ENCODE assay signal across 20 cellular contexts in the genomic region with DNA sequence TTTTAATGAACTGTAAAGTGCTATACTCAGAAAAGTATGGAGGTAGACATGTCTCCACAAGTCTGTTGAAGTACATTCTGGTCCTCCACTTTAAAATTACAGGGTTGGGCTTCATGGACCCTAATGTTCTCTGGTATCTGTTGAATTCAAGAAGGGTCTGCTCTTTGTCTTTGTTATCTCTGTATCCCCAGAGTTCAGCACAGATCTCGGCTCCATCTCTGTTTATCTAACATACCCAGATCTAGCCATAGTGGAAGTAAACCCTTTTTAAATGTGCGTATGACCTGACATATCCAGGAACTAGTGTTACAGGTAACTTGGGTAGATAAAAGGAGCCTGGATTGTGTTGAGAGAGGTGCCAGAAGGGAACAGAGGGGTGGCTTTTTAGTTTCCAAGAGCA. TPM values are rescaled to one million over a fixed set of nuclear protein-coding genes. Genes with fewer than 3 reads are reported as not detected.
"Had no signal": no experiment of that assay in that cellular context is flagged by ENCODE, and none has a peak within 500 bp of the region (broad histone marks: within the 10 kb centered on the region; RNA-seq: fewer than 3 reads in every experiment).

No MANE protein-coding gene starts in this region.

- H3K9me3 ChIP-seq: body of pancreas, left lung, mucosa of descending colon, prostate gland, transverse colon had no signal

- H3K27me3 ChIP-seq: body of pancreas, left lung, transverse colon had no signal

- H3K27ac ChIP-seq: body of pancreas, coronary artery, left lung, prostate gland, transverse colon had no signal

- H3K4me3 ChIP-seq: body of pancreas, coronary artery, left lung, mucosa of descending colon, prostate gland, transverse colon had no signal

- FAIRE-seq: islet of Langerhans, small intestine, TTC549 had no signal

- H3K36me3 ChIP-seq: left lung, prostate gland, transverse colon had no signal

- DNase-seq: activated B cell treated with CpG ODN at 0.5 μM for 24 hours; activated CD4-positive, alpha-beta T cell treated with anti-CD3 and anti-CD28 coated beads for 48 hours; activated CD8-positive, alpha-beta memory T cell treated with anti-CD3 and anti-CD28 coated beads, Interleukin-2, amount 50 U/mL, for 48 hours; activated gamma-delta T cell; activated T-cell treated with anti-CD3 and anti-CD28 coated beads, Interleukin-2, amount 50 U/mL, for 72 hours; amniotic stem cell; body of pancreas; left lung; mucosa of descending colon; naive thymus-derived CD8-positive, alpha-beta T cell; right cardiac atrium; small intestine; stimulated activated CD4-positive, alpha-beta T cell treated with anti-CD3 and anti-CD28 coated beads, Interleukin-4, amount 100 ng/mL, for 4 hours; stimulated activated naive CD8-positive, alpha-beta T cell treated with anti-CD3 and anti-CD28 coated beads, Interleukin-15, Interleukin-2, amounts not matched to agents 100 U/mL and 50 U/mL, for 24 hours; transverse colon had no signal

- H3K4me1 ChIP-seq: body of pancreas, left lung, prostate gland, transverse colon had no signal

RNA-seq across cellular contexts. Expression of a gene that starts 30.6 kb away (rescaled TPM):
- total RNA-seq: activated B cell treated with CpG ODN at 0.5 μM for 24 hours; activated T-cell treated with anti-CD3 and anti-CD28 coated beads, Interleukin-2, amount 50 U/mL, for 72 hours; esophagus mucosa; left lung; naive thymus-derived CD8-positive, alpha-beta T cell had no signal
- polyA plus RNA-seq: naive thymus-derived CD8-positive, alpha-beta T cell had no signal
